Comparison of ENCODE assay signal across 1 cellular context in genomic region chr14:61103541-61104339, GRCh38.
TF ChIP-seq lines count a peak whose summit lies in the region.

No MANE protein-coding gene starts in this region.

TF ChIP-seq in K562, 482 proteins besides CTCF, POLR2A, EP300 and RAD21 (continued from another document and continues in another):
- TF ChIP-seq ZNF639 (CRISPR knock-in tag; conservative IDR thresholded peaks at IDR 0.05 in 1 of 2, IDR thresholded peaks at IDR 0.05 in 1 of 2) (no peak), TRIM24 (IDR thresholded peaks at IDR 0.05) (peak; percentile 17 to 40; a peak in 1 of 4 replicates), NEUROD1 (IDR thresholded peaks at IDR 0.05; ENCODE audit: borderline replicate concordance, low read depth, low read length, partially characterized antibody) (no peak), FOS (IDR thresholded peaks at IDR 0.05; ENCODE audit: extremely low read depth, insufficient read length) (peak; percentile 29), CBX2 (IDR thresholded peaks at IDR 0.05; ENCODE audit: insufficient read depth, low read length, poor library complexity, severe bottlenecking) (no peak), MCM2 (IDR thresholded peaks at IDR 0.05; ENCODE audit: low read depth) (no peak), NBN (IDR thresholded peaks at IDR 0.05; ENCODE audit: low read depth) (0 out of 2 replicates have a peak, but pooled peaks have one; percentile 20), NFRKB (IDR thresholded peaks at IDR 0.05; ENCODE audit: low read depth) (peak; percentile 36), MEIS2 (IDR thresholded peaks at IDR 0.05; ENCODE audit: partially characterized antibody) (no peak), PRDM10 (IDR thresholded peaks at IDR 0.05; ENCODE audit: partially characterized antibody) (peak; percentile 98), ZFX (CRISPR knock-in tag; IDR thresholded peaks at IDR 0.05) (peak; percentile 49), RUNX1 (IDR thresholded peaks at IDR 0.05; ENCODE audit: low read depth) (no peak), TAF15 (IDR thresholded peaks at IDR 0.05; ENCODE audit: low read depth, low read length) (no peak), ZNF282 (CRISPR knock-in tag; IDR thresholded peaks at IDR 0.05) (no peak), SP1 (CRISPR knock-in tag; IDR thresholded peaks at IDR 0.05) (no peak), RB1 (IDR thresholded peaks at IDR 0.05; ENCODE audit: low read depth) (0 out of 2 replicates have a peak, but pooled peaks have one; percentile 10), SRSF3 (IDR thresholded peaks at IDR 0.05; ENCODE audit: insufficient read depth, low read length) (no peak), SOX6 (IDR thresholded peaks at IDR 0.05) (peak; percentile 69), ZFP36 (IDR thresholded peaks at IDR 0.05; ENCODE audit: low read depth, low read length, partially characterized antibody) (no peak), TAF1 (IDR thresholded peaks at IDR 0.05; ENCODE audit: control insufficient read depth, extremely low read depth, insufficient read depth, low read length, severe bottlenecking) (peak; percentile 25), NFIC (IDR thresholded peaks at IDR 0.05) (0 out of 2 replicates have a peak, but pooled peaks have one; percentile 12), MNT (conservative IDR thresholded peaks at IDR 0.05) (0 out of 4 replicates have a peak, but pooled peaks of 1 of the 2 experiments have one; percentile 40), ZNF354B (CRISPR knock-in tag; IDR thresholded peaks at IDR 0.05) (no peak), PHB (CRISPR knock-in tag; IDR thresholded peaks at IDR 0.05) (no peak), JUN (IDR thresholded peaks at IDR 0.05; ENCODE audit: borderline replicate concordance, low read depth, low read length) (peak; percentile 87), JUN (CRISPR knock-in tag; IDR thresholded peaks at IDR 0.05; ENCODE audit: borderline replicate concordance) (no peak), THAP12 (CRISPR knock-in tag; IDR thresholded peaks at IDR 0.05) (no peak), TBL1XR1 (IDR thresholded peaks at IDR 0.05; ENCODE audit: low read length in 2 of 2) (peak in 1 of 2 experiments; percentile 21; a peak in 1 of 4 replicates), SUPT5H (IDR thresholded peaks at IDR 0.05) (0 out of 2 replicates have a peak, but pooled peaks have one; percentile 29), SRSF9 (IDR thresholded peaks at IDR 0.05; ENCODE audit: borderline replicate concordance, low read depth, low read length) (no peak), DPF2 (IDR thresholded peaks at IDR 0.05) (peak; percentile 86), ZFPM2 (CRISPR knock-in tag; IDR thresholded peaks at IDR 0.05) (no peak), ZNF311 (CRISPR knock-in tag; IDR thresholded peaks at IDR 0.05) (no peak), REST (CRISPR knock-in tag; IDR thresholded peaks at IDR 0.05; ENCODE audit: low read depth) (no peak), PATZ1 (CRISPR knock-in tag; IDR thresholded peaks at IDR 0.05; ENCODE audit: borderline replicate concordance) (no peak), TEAD4 (IDR thresholded peaks at IDR 0.05; ENCODE audit: low read length) (peak; percentile 83), TEAD4 (CRISPR knock-in tag; IDR thresholded peaks at IDR 0.05; ENCODE audit: borderline replicate concordance) (no peak), CBFA2T3 (IDR thresholded peaks at IDR 0.05) (peak; percentile 11; the same call in 1 of the 2 replicates), RBM17 (IDR thresholded peaks at IDR 0.05; ENCODE audit: borderline replicate concordance, low read depth, low read length) (no peak), MAFF (IDR thresholded peaks at IDR 0.05; ENCODE audit: low read length) (peak; percentile 52; the same call in 1 of the 2 replicates), L3MBTL2 (IDR thresholded peaks at IDR 0.05) (no peak), MAZ (CRISPR knock-in tag; conservative IDR thresholded peaks at IDR 0.05 in 1 of 2, IDR thresholded peaks at IDR 0.05 in 1 of 2) (peak; percentile 28 to 96; a peak in 2 of 4 replicates), ZNF347 (CRISPR knock-in tag; IDR thresholded peaks at IDR 0.05; ENCODE audit: low read depth) (no peak), PKNOX1 (IDR thresholded peaks at IDR 0.05) (no peak), BHLHE40 (IDR thresholded peaks at IDR 0.05; ENCODE audit: low read length) (peak; percentile 12; the same call in 1 of the 2 replicates), ZNF76 (CRISPR knock-in tag; IDR thresholded peaks at IDR 0.05; ENCODE audit: borderline replicate concordance) (no peak), GTF3C2 (IDR thresholded peaks at IDR 0.05; ENCODE audit: borderline replicate concordance, extremely low read depth, insufficient read length) (no peak), IFI16 (CRISPR knock-in tag; IDR thresholded peaks at IDR 0.05) (no peak)
